22 cellular contexts compared by ENCODE assay signal in genomic region chr7:43123457-43123856, GRCh38. TPM values are rescaled to one million over a fixed set of nuclear protein-coding genes. Genes with fewer than 3 reads are reported as not detected.
"Had no signal": no experiment of that assay in that cellular context is flagged by ENCODE, and none has a peak within 500 bp of the region (broad histone marks: within the 10 kb centered on the region; RNA-seq: fewer than 3 reads in every experiment).

No MANE protein-coding gene starts in this region.

- H3K9me3 ChIP-seq: SJSA1 had no signal

- H3K4me1 Mint-ChIP-seq: T-cell had no signal

- H3K9me3 Mint-ChIP-seq: T-cell had no signal

- H3K4me3 Mint-ChIP-seq: T-cell had no signal

- H3K36me3 ChIP-seq: SJSA1 had no signal

- H3K36me3 Mint-ChIP-seq: T-cell had no signal

- H3K4me3 ChIP-seq: SJSA1, SK-N-MC had no signal

- H3K27ac ChIP-seq: SJSA1, SK-N-MC had no signal

- H3K27me3 ChIP-seq: SJSA1 had no signal

- H3K27ac Mint-ChIP-seq: T-cell had no signal

- DNase-seq: Karpas-422, KBM-7, MV-4-11, NCI-H1048, NCI-H1105, NCI-H1417, NCI-H1436 treated with DMSO at 0.1 percent for 48 hours, NCI-H1694, NCI-H187 treated with DMSO at 0.1 percent for 48 hours, NCI-H2029 treated with DMSO at 0.1 percent for 48 hours, NCI-H2171 treated with DMSO at 0.1 percent for 48 hours, NCI-H345, NCI-H524, NCI-H526 treated with DMSO at 0.1 percent for 48 hours, NCI-H748 treated with DMSO at 0.1 percent for 48 hours, Right ventricle myocardium superior, RPMI8226, SIG-M5, T-cell had no signal

RNA-seq across cellular contexts. Expression of gene HECW1, which starts 11.0 kb away (rescaled TPM):
- total RNA-seq: HT-29, Right ventricle myocardium superior, T-cell had no signal
